ENCODE assay signal across 17 cellular contexts in the genomic region with DNA sequence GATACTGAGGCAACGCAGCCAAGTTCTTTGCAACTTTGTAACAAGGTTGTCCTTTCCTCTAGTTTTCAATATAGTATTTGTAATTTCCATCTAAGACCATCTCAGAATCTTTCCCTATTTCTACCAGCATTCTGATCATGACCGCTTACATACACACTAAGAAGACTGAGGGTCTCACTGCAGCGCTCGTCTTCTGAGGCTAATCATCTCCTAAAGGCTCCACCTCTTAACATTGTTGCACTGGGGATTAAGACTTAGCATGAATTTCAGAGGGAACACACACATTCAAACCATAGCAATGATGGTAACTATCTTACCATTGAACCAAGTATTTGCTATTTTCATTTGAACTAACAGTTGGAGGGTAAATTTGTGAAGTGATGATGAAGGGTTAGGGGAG.
"Had no signal": no experiment of that assay in that cellular context is flagged by ENCODE, and none has a peak within 500 bp of the region (broad histone marks: within the 10 kb centered on the region; RNA-seq: fewer than 3 reads in every experiment).

No MANE protein-coding gene starts in this region.

- H3K9me3 ChIP-seq: breast epithelium, ovary, thoracic aorta had no signal

- H3K4me1 ChIP-seq: breast epithelium, heart right ventricle, stomach had no signal

- ATAC-seq: activated CD4-positive, CD25-positive, alpha-beta regulatory T cell treated with anti-CD3 and anti-CD28 coated beads, Interleukin-2, amount 50 U/mL, for 24 hours; heart right ventricle; left ventricle myocardium superior; natural killer cell; sciatic nerve had no signal

- H3K36me3 Mint-ChIP-seq: memory B cell, natural killer cell had no signal

- H3K36me3 ChIP-seq: breast epithelium, heart right ventricle, ovary, stomach, thoracic aorta had no signal

- H3K27me3 ChIP-seq: breast epithelium, heart right ventricle, ovary, stomach had no signal

- H3K4me1 Mint-ChIP-seq: memory B cell, natural killer cell had no signal

- H3K27ac ChIP-seq: breast epithelium, heart right ventricle, ovary, stomach, thoracic aorta had no signal

- H3K4me3 ChIP-seq: breast epithelium, heart right ventricle, ovary, stomach, thoracic aorta had no signal

- H3K4me3 Mint-ChIP-seq: memory B cell; natural killer cell; T-helper 2 cell treated with Interferon-gamma antibody and Interleukin-4, amounts not matched to agents 5 μg/mL and 100 μg/mL, for 36 hours had no signal

- H3K27ac Mint-ChIP-seq: memory B cell; natural killer cell; T-helper 2 cell treated with Interferon-gamma antibody and Interleukin-4, amounts not matched to agents 5 μg/mL and 100 μg/mL, for 36 hours had no signal

- H3K9me3 Mint-ChIP-seq: memory B cell; T-helper 2 cell treated with Interferon-gamma antibody and Interleukin-4, amounts not matched to agents 5 μg/mL and 100 μg/mL, for 36 hours had no signal

- DNase-seq: activated naive CD4-positive, alpha-beta T cell treated with Interleukin-2 at 50 U/mL for 16 hours; activated T-cell treated with anti-CD3 and anti-CD28 coated beads for 4 hours; anterior cingulate cortex; cerebellar nuclear complex; effector memory CD4-positive, alpha-beta T cell; heart right ventricle; left ventricle myocardium superior; natural killer cell; ovary; stimulated activated CD4-positive, alpha-beta T cell treated with anti-CD3 and anti-CD28 coated beads, Interleukin-1b, Interleukin-23, amount 100 ng/mL, for 48 hours; stomach had no signal
